In the genomic region with DNA sequence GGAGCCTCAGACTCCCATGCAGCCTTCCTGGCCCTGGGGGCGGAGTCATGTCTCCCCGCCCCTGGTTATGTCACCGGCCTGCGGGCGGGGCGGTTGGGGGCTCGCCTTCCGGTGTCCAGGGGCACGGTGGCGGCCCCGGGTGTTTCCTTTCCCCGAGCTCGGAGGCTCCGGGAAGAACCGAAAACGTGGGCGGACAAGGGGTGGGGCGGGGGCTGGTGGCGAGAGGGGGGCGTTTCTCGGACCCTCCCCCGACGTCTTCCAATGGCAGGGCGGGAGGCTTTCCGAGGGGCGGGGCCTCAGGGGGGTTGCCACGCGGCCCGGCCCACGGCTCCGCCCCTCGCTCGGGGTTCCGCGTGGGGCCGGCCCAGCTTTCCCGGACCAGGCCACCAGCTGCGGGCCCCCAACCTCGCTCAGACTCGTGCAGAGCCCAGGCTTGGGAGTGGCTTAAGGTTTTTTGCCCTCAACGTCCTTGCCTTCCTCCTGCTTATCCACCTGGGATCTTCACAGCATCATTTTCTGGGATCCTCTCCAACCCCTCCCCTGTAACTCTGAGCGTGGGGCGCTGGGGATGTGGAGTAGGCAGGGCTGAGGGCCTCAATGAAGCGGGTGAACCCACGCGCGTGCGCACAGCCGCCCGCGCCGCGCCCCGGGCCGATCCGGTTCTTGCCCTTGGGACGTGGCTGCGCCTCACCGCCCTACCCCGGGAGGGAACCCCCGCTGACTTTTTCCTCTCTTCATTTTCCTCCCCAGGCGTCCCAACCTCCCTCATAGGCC, we compare ENCODE assay signal across 8 cellular contexts. TPM values are rescaled to one million over a fixed set of nuclear protein-coding genes. Genes with fewer than 3 reads are reported as not detected.
DNase-seq lines count a peak whose midpoint lies in the region; ATAC-seq and TF ChIP-seq lines count a peak whose summit lies in the region.

No MANE protein-coding gene starts in this region.

- DNase-seq in activated CD4-positive, alpha-beta T cell treated with anti-CD3 and anti-CD28 coated beads, Interleukin-2, amount 10 ng/mL, durations not matched to agents 24 days and 14 days, result peak; percentile 89
- no peak for DNase-seq in activated CD4-positive, alpha-beta T cell treated with anti-CD3 and anti-CD28 coated beads for 1 hour
- DNase-seq in NCI-H1694 (lab: John Stamatoyannopoulos, UW) (peak; percentile 67), UCSD-AML1 (lab: John Stamatoyannopoulos, UW; ENCODE audit: unreplicated experiment) (peak; percentile 83), mucosa of gallbladder (ENCODE audit: low spot score) (peak; percentile 48), suprapubic skin (ENCODE audit: low spot score in 2 of 2) (peak in 1 of 2 donors; percentile 92)
- DNase-seq in effector memory CD8-positive, alpha-beta T cell, result peak in 1 of 3 experiments; percentile 19

- no peak for TF ChIP-seq POLR2A in suprapubic skin (IDR thresholded peaks at IDR 0.05)

- peak overlapping the region; percentile 73 for H3K27ac Mint-ChIP-seq in activated CD4-positive, alpha-beta T cell treated with anti-CD3 and anti-CD28 coated beads, Interleukin-2, amount 10 ng/mL, durations not matched to agents 24 days and 14 days
- H3K27ac Mint-ChIP-seq in effector memory CD8-positive, alpha-beta T cell, result peak overlapping the region in 1 of 2 donors; percentile 52

- TF ChIP-seq CTCF in suprapubic skin (IDR thresholded peaks at IDR 0.05), result no peak

- H3K4me1 Mint-ChIP-seq in activated CD4-positive, alpha-beta T cell treated with anti-CD3 and anti-CD28 coated beads, Interleukin-2, amount 10 ng/mL, durations not matched to agents 24 days and 14 days, result peaks cover 36% of the 10 kb centered on the region
- H3K4me1 Mint-ChIP-seq in effector memory CD8-positive, alpha-beta T cell (ENCODE audit: low read depth in 2 of 2), result peaks cover 29 to 41% of the 10 kb centered on the region in 2 donors

- peaks cover 17% of the 10 kb centered on the region for H3K9me3 Mint-ChIP-seq in activated CD4-positive, alpha-beta T cell treated with anti-CD3 and anti-CD28 coated beads, Interleukin-2, amount 10 ng/mL, durations not matched to agents 24 days and 14 days
- H3K9me3 Mint-ChIP-seq in effector memory CD8-positive, alpha-beta T cell, result peaks cover 0 to 4% of the 10 kb centered on the region in 2 donors

- H3K9me3 ChIP-seq in suprapubic skin, result no peaks in the 10 kb centered on the region

- intact Hi-C loops in activated CD4-positive, alpha-beta T cell treated with anti-CD3 and anti-CD28 coated beads, Interleukin-2, amount 10 ng/mL, durations not matched to agents 24 days and 14 days (cut with micrococcal nuclease), result loop anchor here (1.0 to 10.0 kb wide), 4 partner anchors 12 to 924 kb away; a partner anchor contains a TSS

- H3K27ac ChIP-seq in suprapubic skin, result peak overlapping the region; percentile 78

- TF ChIP-seq EP300 in suprapubic skin (IDR thresholded peaks at IDR 0.05), result no peak

- H3K36me3 ChIP-seq in suprapubic skin, result no peaks in the 10 kb centered on the region

- H3K4me3 Mint-ChIP-seq in activated CD4-positive, alpha-beta T cell treated with anti-CD3 and anti-CD28 coated beads, Interleukin-2, amount 10 ng/mL, durations not matched to agents 24 days and 14 days, result peak overlapping the region; percentile 74
- H3K4me3 Mint-ChIP-seq in effector memory CD8-positive, alpha-beta T cell, result peak overlapping the region; percentile 66 to 83

- H3K4me3 ChIP-seq in suprapubic skin, result peak overlapping the region; percentile 62

- H3K36me3 Mint-ChIP-seq in activated CD4-positive, alpha-beta T cell treated with anti-CD3 and anti-CD28 coated beads, Interleukin-2, amount 10 ng/mL, durations not matched to agents 24 days and 14 days (ENCODE audit: low read depth), result peaks cover 10% of the 10 kb centered on the region
- peaks cover 43% of the 10 kb centered on the region for H3K36me3 Mint-ChIP-seq in effector memory CD8-positive, alpha-beta T cell (ENCODE audit: insufficient read depth)

- peaks cover 74% of the 10 kb centered on the region for H3K27me3 Mint-ChIP-seq in activated CD4-positive, alpha-beta T cell treated with anti-CD3 and anti-CD28 coated beads, Interleukin-2, amount 10 ng/mL, durations not matched to agents 24 days and 14 days
- H3K27me3 Mint-ChIP-seq in effector memory CD8-positive, alpha-beta T cell, result peaks cover 68 to 83% of the 10 kb centered on the region in 2 donors

- H3K4me1 ChIP-seq in suprapubic skin, result peaks cover 49% of the 10 kb centered on the region

- ATAC-seq in HG02678 (IDR thresholded peaks at IDR 0.05; ENCODE audit: unreplicated experiment), result peak; percentile 73
- ATAC-seq in effector memory CD8-positive, alpha-beta T cell (replicated peaks), result peak; percentile 52

- 2% methylated on average over 23 of the region's 62 CpGs for WGBS in suprapubic skin

- H3K27me3 ChIP-seq in suprapubic skin, result peaks cover 71% of the 10 kb centered on the region

RNA-seq across cellular contexts. Expression of a gene that starts 2.1 kb away (rescaled TPM):
- total RNA-seq in activated CD4-positive, alpha-beta T cell treated with anti-CD3 and anti-CD28 coated beads, Interleukin-2, amount 10 ng/mL, durations not matched to agents 24 days and 14 days, result 4.0 and 4.8 TPM in 2 replicates
- total RNA-seq in mucosa of gallbladder (6.4 TPM), suprapubic skin (10 to 100 TPM in 2 of 4 donors, 1 to 10 TPM in 2; 5.1 to 16.1 (median 8.8) TPM)
